ENCODE assay signal across 20 cellular contexts in the genomic region with DNA sequence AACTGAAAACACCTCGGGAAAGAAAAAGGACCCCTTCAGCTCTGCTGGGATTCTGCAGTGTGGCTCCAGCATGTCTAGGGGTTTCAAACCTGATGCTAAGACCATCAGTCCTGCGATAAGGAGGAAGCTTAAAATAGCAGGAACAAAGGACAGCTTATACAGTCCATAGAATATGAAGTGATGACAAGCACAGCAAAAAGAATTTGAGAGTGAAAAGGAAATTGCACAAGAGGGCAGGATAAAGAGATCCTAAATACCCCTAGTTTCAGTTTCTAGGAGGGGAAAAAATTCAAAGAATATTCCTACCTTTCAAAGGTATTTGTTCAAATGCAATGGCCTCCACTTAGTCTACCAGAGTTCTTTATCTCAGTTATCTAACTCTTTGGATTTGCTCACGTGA.
A peak's percentile ranks its signal among the peaks of the same experiment; 100 is the strongest.
DNase-seq lines count a peak whose midpoint lies in the region; ATAC-seq and TF ChIP-seq lines count a peak whose summit lies in the region.
"Had no signal": no experiment of that assay in that cellular context is flagged by ENCODE, and none has a peak within 500 bp of the region (broad histone marks: within the 10 kb centered on the region; RNA-seq: fewer than 3 reads in every experiment).

No MANE protein-coding gene starts in this region.

- no peaks in the 10 kb centered on the region for H3K4me1 ChIP-seq in mammary epithelial cell (ENCODE audit: insufficient read depth, low read length)
- no peaks in the 10 kb centered on the region for H3K4me1 ChIP-seq in breast epithelium
- H3K4me1 ChIP-seq in Panc1 (ENCODE audit: control insufficient read depth, insufficient read depth, low read length) = no peaks in the 10 kb centered on the region
- no peaks in the 10 kb centered on the region for H3K4me1 ChIP-seq in fibroblast of lung (ENCODE audit: control insufficient read depth, extremely low read depth, insufficient read depth, low read length)

- H3K27ac ChIP-seq in mammary epithelial cell (ENCODE audit: insufficient read depth, low read depth, low read length) = no peak overlapping the region
- no peak overlapping the region for H3K27ac ChIP-seq in breast epithelium
- peak overlapping the region; percentile 55; the same call in 1 of the 2 replicates for H3K27ac ChIP-seq in Panc1 (ENCODE audit: low read length)
- no peak overlapping the region for H3K27ac ChIP-seq in fibroblast of lung (ENCODE audit: insufficient read depth, low read length)
- H3K27ac ChIP-seq: HL-60 had no signal

- no peak overlapping the region for H3K4me3 ChIP-seq in mammary epithelial cell (replicated peaks in 1 of 3; ENCODE audit: insufficient read depth in 1 of 3, low read depth in 2 of 3, low read length in 3 of 3)
- H3K4me3 ChIP-seq in breast epithelium = no peak overlapping the region
- no peak overlapping the region for H3K4me3 ChIP-seq in Panc1 (ENCODE audit: low read depth in 2 of 2, low read length in 2 of 2)
- no peak overlapping the region for H3K4me3 ChIP-seq in fibroblast of lung (replicated peaks in 1 of 4; ENCODE audit: control extremely low read depth in 1 of 4, insufficient read depth in 1 of 4, low read depth in 3 of 4, low read length in 4 of 4)

- in situ Hi-C loops in mammary epithelial cell (cut with MboI; ENCODE audit: low sequenced_read_pairs in 2 of 2) (loop anchor here (10.0 to 25.0 kb wide), 2 partner anchors 172 to 179 kb away; partner anchors contain the start of gene TGFB2 (in 2 of the 2)), Panc1 (cut with HindIII; ENCODE audit: low pct_unique_long_range_greater_than_20kb, low sequenced_read_pairs) (no loop called here)

- dilution Hi-C loops in mammary epithelial cell (cut with HindIII; ENCODE audit: low sequenced_read_pairs) = no loop called here

- H3K9me3 ChIP-seq in mammary epithelial cell (replicated peaks; ENCODE audit: insufficient read depth, low read length) = no peaks in the 10 kb centered on the region
- no peaks in the 10 kb centered on the region for H3K9me3 ChIP-seq in breast epithelium
- H3K9me3 ChIP-seq in Panc1 (ENCODE audit: control insufficient read depth, insufficient read depth, low read depth, low read length) = no peaks in the 10 kb centered on the region
- no peaks in the 10 kb centered on the region for H3K9me3 ChIP-seq in fibroblast of lung (ENCODE audit: control insufficient read depth, insufficient read depth, low read depth, low read length)
- H3K9me3 ChIP-seq: Caco-2, SK-N-SH had no signal

- TF ChIP-seq CTCF in mammary epithelial cell (conservative IDR thresholded peaks at IDR 0.05 in 1 of 2, IDR thresholded peaks at IDR 0.05 in 1 of 2; ENCODE audit: extremely low read depth in 1 of 2, insufficient read depth in 1 of 2, low read depth in 1 of 2, low read length in 2 of 2) (no peak), breast epithelium (IDR thresholded peaks at IDR 0.05) (no peak), Panc1 (IDR thresholded peaks at IDR 0.05) (no peak), fibroblast of lung (conservative IDR thresholded peaks at IDR 0.05 in 1 of 2, IDR thresholded peaks at IDR 0.05 in 1 of 2; ENCODE audit: low read depth in 1 of 2, low read length in 2 of 2) (no peak)

- H3K9ac ChIP-seq in mammary epithelial cell (ENCODE audit: insufficient read depth, low read length) = no peak overlapping the region
- no peak overlapping the region for H3K9ac ChIP-seq in fibroblast of lung (ENCODE audit: insufficient read depth, low read length)
- H3K9ac ChIP-seq: SK-N-SH had no signal

- H3K36me3 ChIP-seq in mammary epithelial cell (ENCODE audit: insufficient read depth, low read length) (no peaks in the 10 kb centered on the region), breast epithelium (no peaks in the 10 kb centered on the region), Panc1 (ENCODE audit: control insufficient read depth, insufficient read depth, low read length) (no peaks in the 10 kb centered on the region), fibroblast of lung (ENCODE audit: control insufficient read depth, insufficient read depth, low read length) (no peaks in the 10 kb centered on the region)

- POLR2A ChIA-PET in Panc1 (lab: Charles Lee) = interaction anchor here (0.6 kb wide), 1 partner anchor 12 kb away, joined by 5 read pairs; no protein-coding TSS in a partner anchor

- H2AFZ ChIP-seq in mammary epithelial cell (ENCODE audit: low read depth, low read length) = peak overlapping the region; percentile 24
- H2AFZ ChIP-seq in fibroblast of lung (ENCODE audit: low read length) = peak overlapping the region; percentile 12

- H3K79me2 ChIP-seq in mammary epithelial cell (ENCODE audit: insufficient read depth, low read length) (no peaks in the 10 kb centered on the region), fibroblast of lung (ENCODE audit: control insufficient read depth, insufficient read depth, low read length) (no peaks in the 10 kb centered on the region)

- 97% methylated on average over 3 of the region's 3 CpGs for WGBS in mammary epithelial cell (ENCODE audit: low coverage, missing lambda C conversion rate)

- ATAC-seq in Panc1 (no peak), GM18520 (IDR thresholded peaks at IDR 0.05; ENCODE audit: unreplicated experiment) (no peak)

- TF ChIP-seq POLR2A in breast epithelium (IDR thresholded peaks at IDR 0.05) = no peak

- CTCF ChIA-PET in mammary epithelial cell (lab: Charles Lee; ENCODE audit: low non-redundant PET) (no interaction called here), Panc1 (lab: Charles Lee) (no interaction called here)

- H3K4me2 ChIP-seq in mammary epithelial cell (ENCODE audit: insufficient read depth, low read depth, low read length) (no peak overlapping the region), fibroblast of lung (ENCODE audit: extremely low read depth, insufficient read depth, low read length) (no peak overlapping the region)
- H3K4me2 ChIP-seq: SK-N-SH had no signal

- H4K20me1 ChIP-seq in mammary epithelial cell (ENCODE audit: insufficient read depth, low read length) (no peaks in the 10 kb centered on the region), fibroblast of lung (ENCODE audit: control insufficient read depth, extremely low read depth, insufficient read depth, low read length) (no peaks in the 10 kb centered on the region)

- H3K27me3 ChIP-seq in mammary epithelial cell (ENCODE audit: insufficient read depth, low read length) (no peaks in the 10 kb centered on the region), breast epithelium (no peaks in the 10 kb centered on the region), Panc1 (ENCODE audit: control insufficient read depth, insufficient read depth, low read length) (no peaks in the 10 kb centered on the region), fibroblast of lung (ENCODE audit: control insufficient read depth, insufficient read depth, low read length) (no peaks in the 10 kb centered on the region)

- intact Hi-C loops in mammary epithelial cell (cut with micrococcal nuclease) (no loop called here), breast epithelium (cut with DNase I; ENCODE audit: low total_unique reads) (no loop called here), Panc1 (cut with micrococcal nuclease; ENCODE audit: unreplicated experiment) (no loop called here)

- DNase-seq in mammary epithelial cell (no peak), breast epithelium (ENCODE audit: low spot score in 2 of 2) (no peak), Panc1 (ENCODE audit: low read depth, low spot score) (no peak), fibroblast of lung (ENCODE audit: low read depth in 2 of 2) (no peak), NCI-H1092 (lab: John Stamatoyannopoulos, UW) (no peak), GF-D8 (lab: John Stamatoyannopoulos, UW) (no peak), glomerular visceral epithelial cell (ENCODE audit: extremely low spot score) (no peak)
- DNase-seq: 8988T; Caco-2; CD4-positive, alpha-beta T cell; GDM1; Karpas-422; NCI-H1694 treated with DMSO at 0.1 percent for 48 hours; NCI-H510A; NCI-H748 treated with DMSO at 0.1 percent for 48 hours; RPMI8226; SHP77 treated with DMSO at 0.1 percent for 48 hours; SK-N-SH had no signal

- no TSS peak for BruUV-seq in mammary epithelial cell (replicated peaks; lab: Mats Ljungman, UMichigan)
- no TSS peak for BruUV-seq in Panc1 (replicated peaks; lab: Mats Ljungman, UMichigan)
